In genomic region chr1:245800901-245801605, GRCh38 we compare ENCODE assay signal across 28 cellular contexts.
A peak's percentile ranks its signal among the peaks of the same experiment; 100 is the strongest.
DNase-seq lines count a peak whose midpoint lies in the region; TF ChIP-seq lines count a peak whose summit lies in the region.
"Had no signal": no experiment of that assay in that cellular context is flagged by ENCODE, and none has a peak within 500 bp of the region (broad histone marks: within the 10 kb centered on the region; RNA-seq: fewer than 3 reads in every experiment).

No MANE protein-coding gene starts in this region.

- WGBS in tibial nerve, 2 donors, result 75 to 79% methylated on average over 6 of the region's 6 CpGs

- no peaks in the 10 kb centered on the region for H3K36me3 ChIP-seq in HEK293 (ENCODE audit: control insufficient read depth in 2 of 2, insufficient read depth in 1 of 2, low read length in 2 of 2)
- H3K36me3 ChIP-seq in tibial nerve, result no peaks in the 10 kb centered on the region
- H3K36me3 ChIP-seq in HAP-1 (replicated peaks), result no peaks in the 10 kb centered on the region
- H3K36me3 ChIP-seq: spleen had no signal

- DNase-seq in AG09319 (ENCODE audit: extremely low read depth, low read depth) (peak; percentile 65), RPMI7951 (ENCODE audit: low read depth) (peak; percentile 89), fibroblast of villous mesenchyme (ENCODE audit: low read depth) (peak; percentile 76), NCI-H1105 (lab: John Stamatoyannopoulos, UW) (no peak), tibial nerve (ENCODE audit: low spot score in 2 of 2) (no peak), DMS153 (lab: John Stamatoyannopoulos, UW) (no peak), HAP-1 (ENCODE audit: low spot score in 2 of 2) (no peak)
- DNase-seq: activated CD4-positive, alpha-beta T cell treated with anti-CD3 and anti-CD28 coated beads, Interleukin-2, amount 50 U/mL, for 4 hours; activated CD8-positive, alpha-beta memory T cell treated with anti-CD3 and anti-CD28 coated beads, Interleukin-2, amount 10 ng/mL, durations not matched to agents 7 days and 5 days; activated gamma-delta T cell; activated naive CD8-positive, alpha-beta T cell treated with anti-CD3 and anti-CD28 coated beads for 36 hours; activated T-cell treated with anti-CD3 and anti-CD28 coated beads, Interleukin-2, amount 50 U/mL, for 4 hours; central memory CD4-positive, alpha-beta T cell; cortex of kidney; DMS53; effector memory CD8-positive, alpha-beta T cell; GOT3; Karpas-422; kidney; left ventricle myocardium superior; MV-4-11; NCI-H146; posterior cingulate gyrus; right cardiac atrium; spleen; stimulated activated CD8-positive, alpha-beta memory T cell treated with anti-CD3 and anti-CD28 coated beads, Interleukin-4, amount 100 ng/mL, for 48 hours; T-helper 1 cell had no signal

- CTCF ChIA-PET in HEK293 (lab: Yijun Ruan, JAX), result no interaction called here

- TF ChIP-seq CTCF in AG09319 (IDR thresholded peaks at IDR 0.05; ENCODE audit: low read depth, low read length) (no peak), HEK293 (tag by site-specific recombination; IDR thresholded peaks at IDR 0.05) (no peak), fibroblast of villous mesenchyme (IDR thresholded peaks at IDR 0.05; ENCODE audit: insufficient read depth, low read depth, low read length) (no peak), tibial nerve (IDR thresholded peaks at IDR 0.05) (no peak)

- H3K4me3 ChIP-seq in HEK293 (ENCODE audit: low read depth, low read length), result no peak overlapping the region
- H3K4me3 ChIP-seq in fibroblast of villous mesenchyme (ENCODE audit: low read depth, low read length), result no peak overlapping the region
- H3K4me3 ChIP-seq in tibial nerve, result no peak overlapping the region
- H3K4me3 ChIP-seq in HAP-1, result no peak overlapping the region
- H3K4me3 ChIP-seq: spleen had no signal

- H3K4me1 ChIP-seq in HEK293 (ENCODE audit: control insufficient read depth, insufficient read depth, low read length), result no peaks in the 10 kb centered on the region
- H3K4me1 ChIP-seq in tibial nerve, result no peaks in the 10 kb centered on the region
- no peaks in the 10 kb centered on the region for H3K4me1 ChIP-seq in HAP-1

- POLR2A ChIA-PET in HEK293 (lab: Yijun Ruan, JAX), result no interaction called here

- in situ Hi-C loops in HAP-1 (cut with MboI; ENCODE audit: low sequenced_read_pairs), result no loop called here

- no peak for TF ChIP-seq EP300 in tibial nerve (IDR thresholded peaks at IDR 0.05)

- H3K27ac ChIP-seq in HEK293 (ENCODE audit: extremely low read depth, low read depth, low read length) (no peak overlapping the region), tibial nerve (no peak overlapping the region)
- H3K27ac ChIP-seq: spleen had no signal

- H3K9me3 ChIP-seq in HEK293 (ENCODE audit: control insufficient read depth, insufficient read depth, low read depth, low read length) (no peaks in the 10 kb centered on the region), tibial nerve (no peaks in the 10 kb centered on the region), HAP-1 (no peaks in the 10 kb centered on the region)
- H3K9me3 ChIP-seq: spleen had no signal

- H3K27me3 ChIP-seq in tibial nerve (no peaks in the 10 kb centered on the region), HAP-1 (ENCODE audit: low read depth) (no peaks in the 10 kb centered on the region)
- H3K27me3 ChIP-seq: spleen had no signal

- no peak for TF ChIP-seq POLR2A in tibial nerve (IDR thresholded peaks at IDR 0.05)

TF ChIP-seq in HEK293, 187 proteins besides CTCF, POLR2A, EP300 and RAD21:
- TF ChIP-seq ZNF843 (tag by site-specific recombination; IDR thresholded peaks at IDR 0.05) (0 out of 2 replicates have a peak, but pooled peaks have one; percentile 14), ZNF18 (tag by site-specific recombination; IDR thresholded peaks at IDR 0.05) (no peak)

Comparison
In these comparisons a context has a peak if more than half of its experiments do, and no peak if none do; other contexts are left out.
1. DNase-seq: peak in AG09319 (single experiment), RPMI7951 (single experiment) and fibroblast of villous mesenchyme (single experiment); none in NCI-H1105 (single experiment), tibial nerve (0 of 2), DMS153 (single experiment) and HAP-1 (0 of 2).